In the genomic region with DNA sequence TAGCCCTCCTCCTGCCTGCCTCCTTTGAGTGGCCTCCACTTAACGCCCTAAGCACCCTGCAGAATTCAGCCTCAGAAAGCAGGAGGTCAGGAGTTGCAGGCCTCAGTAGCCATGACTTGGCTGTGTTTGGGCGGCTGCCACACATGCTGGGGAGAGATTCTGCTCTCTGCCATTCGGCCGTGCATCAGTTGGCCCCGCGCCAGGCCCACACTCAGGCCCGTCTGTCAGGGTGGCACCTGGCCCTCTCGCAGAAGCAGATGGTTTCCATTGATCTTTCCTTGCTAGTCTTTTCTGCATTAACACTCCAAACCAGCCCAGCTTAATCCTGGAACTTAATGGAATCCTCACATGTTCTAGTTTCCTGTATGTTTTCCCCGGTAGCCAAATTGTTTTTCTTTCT, we compare ENCODE assay signal across 18 cellular contexts. TPM values are rescaled to one million over a fixed set of nuclear protein-coding genes. Genes with fewer than 3 reads are reported as not detected.
DNase-seq lines count a peak whose midpoint lies in the region; ATAC-seq, FAIRE-seq and TF ChIP-seq lines count a peak whose summit lies in the region.
"Had no signal": no experiment of that assay in that cellular context is flagged by ENCODE, and none has a peak within 500 bp of the region (broad histone marks: within the 10 kb centered on the region; RNA-seq: fewer than 3 reads in every experiment).

No MANE protein-coding gene starts in this region.

- no peak for ATAC-seq in HG02610 (IDR thresholded peaks at IDR 0.05; ENCODE audit: unreplicated experiment)
- ATAC-seq: gastroesophageal sphincter had no signal

- FAIRE-seq in H54 (lab: Jason Lieb, UNC) = no peak
- FAIRE-seq: bronchial epithelial cell, keratinocyte, RCC 7860 had no signal

- TF ChIP-seq POLR2A in H54 (IDR thresholded peaks at IDR 0.05; ENCODE audit: low read depth, low read length) = no peak

- DNase-seq in DMS153 (lab: John Stamatoyannopoulos, UW) (peak; percentile 70), NCI-H146 treated with DMSO at 0.1 percent for 48 hours (lab: John Stamatoyannopoulos, UW; ENCODE audit: unreplicated experiment) (peak; percentile 64), NCI-H524 treated with DMSO at 0.1 percent for 48 hours (lab: John Stamatoyannopoulos, UW) (peak; percentile 83), cerebellar cortex (ENCODE audit: low spot score) (peak; percentile 87), A172 (ENCODE audit: low spot score) (no peak), H54 (ENCODE audit: insufficient read length, low spot score) (no peak), NCI-H1048 (lab: John Stamatoyannopoulos, UW) (no peak)
- DNase-seq: activated CD4-positive, alpha-beta memory T cell treated with anti-CD3 and anti-CD28 coated beads for 36 hours; endodermal cell; naive B cell; retina; stimulated activated CD4-positive, alpha-beta T cell treated with anti-CD3 and anti-CD28 coated beads, Interleukin-4, amount 100 ng/mL, for 1 hour; stimulated activated naive CD4-positive, alpha-beta T cell had no signal

RNA-seq across cellular contexts. Expression of a gene that starts 30.7 kb away (rescaled TPM):
- 104 and 116 TPM in 2 replicates for total RNA-seq in A172 (2014; rRNA removed; shearing (Covaris generic))

Comparison
In these comparisons a context has a peak if more than half of its experiments do, and no peak if none do; other contexts are left out.
1. DNase-seq: peak in DMS153 (single experiment), NCI-H146 treated with DMSO at 0.1 percent for 48 hours (single experiment), NCI-H524 treated with DMSO at 0.1 percent for 48 hours (single experiment) and cerebellar cortex (single experiment); none in A172 (single experiment), H54 (single experiment) and NCI-H1048 (single experiment).